Comparison of ENCODE assay signal across 1 cellular context in the genomic region with DNA sequence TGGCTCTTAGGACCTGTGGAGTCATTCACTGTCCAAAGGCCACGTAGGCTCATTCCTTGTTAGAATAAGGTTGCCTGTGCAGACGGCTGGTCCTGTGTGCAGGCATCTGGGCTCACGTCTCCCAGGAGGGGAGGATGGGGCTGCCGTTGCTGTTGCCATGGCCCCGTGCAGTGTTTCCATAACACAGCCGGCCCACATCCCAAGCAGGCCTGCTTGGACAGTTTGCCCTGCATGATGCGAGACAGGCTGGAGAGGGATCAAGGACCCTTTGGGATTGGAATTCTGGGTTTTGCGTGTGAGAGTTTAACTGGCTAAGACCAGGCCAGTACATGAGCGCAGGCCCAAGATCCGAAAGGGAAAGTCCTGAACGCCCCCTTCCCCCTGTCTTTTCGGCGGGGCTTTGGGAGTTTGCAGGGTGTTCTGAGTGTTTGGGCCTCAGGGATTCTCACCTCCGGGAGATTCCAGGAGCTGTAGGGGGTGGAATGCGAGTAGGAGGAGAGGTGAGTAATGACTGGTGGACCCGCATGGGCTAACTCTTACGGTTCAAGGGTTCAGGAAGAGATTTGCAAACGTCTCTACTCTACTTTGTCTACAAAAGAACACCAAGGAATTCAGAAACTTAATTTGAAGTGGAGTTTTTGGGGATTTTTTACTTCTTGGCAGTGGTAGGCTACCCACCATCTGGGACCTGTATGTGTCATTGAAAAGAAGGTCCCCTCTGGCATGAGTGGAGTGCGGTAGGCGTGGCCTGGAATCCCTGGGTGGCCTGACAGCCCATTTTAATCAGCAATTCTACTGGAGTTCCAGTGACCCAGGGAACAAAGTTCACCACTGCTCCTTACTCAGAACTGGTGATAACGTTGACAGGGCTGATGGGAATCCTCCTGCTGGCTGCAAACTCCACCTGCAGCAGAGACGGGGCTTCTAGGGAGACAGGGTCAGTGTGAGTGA.
TF ChIP-seq lines count a peak whose summit lies in the region.

No MANE protein-coding gene starts in this region.

TF ChIP-seq in HepG2, 621 proteins besides CTCF, POLR2A, EP300 and RAD21 (continued from another document and continues in another):
- no peak for TF ChIP-seq SYNCRIP (IDR thresholded peaks at IDR 0.05; ENCODE audit: insufficient read depth, low read depth, low read length)
- TF ChIP-seq YY1 (IDR thresholded peaks at IDR 0.05; ENCODE audit: insufficient read depth, insufficient replicate concordance, low read depth, low read length), result no peak
- TF ChIP-seq HOXA5 (CRISPR knock-in tag; IDR thresholded peaks at IDR 0.05), result 0 out of 2 replicates have a peak, but pooled peaks have one; percentile 28
- TF ChIP-seq, protein P1, sequence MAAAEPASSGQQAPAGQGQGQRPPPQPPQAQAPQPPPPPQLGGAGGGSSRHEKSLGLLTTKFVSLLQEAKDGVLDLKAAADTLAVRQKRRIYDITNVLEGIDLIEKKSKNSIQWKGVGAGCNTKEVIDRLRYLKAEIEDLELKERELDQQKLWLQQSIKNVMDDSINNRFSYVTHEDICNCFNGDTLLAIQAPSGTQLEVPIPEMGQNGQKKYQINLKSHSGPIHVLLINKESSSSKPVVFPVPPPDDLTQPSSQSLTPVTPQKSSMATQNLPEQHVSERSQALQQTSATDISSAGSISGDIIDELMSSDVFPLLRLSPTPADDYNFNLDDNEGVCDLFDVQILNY (CRISPR knock-in tag; conservative IDR thresholded peaks at IDR 0.05), result no peak
- TF ChIP-seq HNF4A (CRISPR knock-in tag; IDR thresholded peaks at IDR 0.05), result peak; percentile 93
- TF ChIP-seq, protein P2, sequence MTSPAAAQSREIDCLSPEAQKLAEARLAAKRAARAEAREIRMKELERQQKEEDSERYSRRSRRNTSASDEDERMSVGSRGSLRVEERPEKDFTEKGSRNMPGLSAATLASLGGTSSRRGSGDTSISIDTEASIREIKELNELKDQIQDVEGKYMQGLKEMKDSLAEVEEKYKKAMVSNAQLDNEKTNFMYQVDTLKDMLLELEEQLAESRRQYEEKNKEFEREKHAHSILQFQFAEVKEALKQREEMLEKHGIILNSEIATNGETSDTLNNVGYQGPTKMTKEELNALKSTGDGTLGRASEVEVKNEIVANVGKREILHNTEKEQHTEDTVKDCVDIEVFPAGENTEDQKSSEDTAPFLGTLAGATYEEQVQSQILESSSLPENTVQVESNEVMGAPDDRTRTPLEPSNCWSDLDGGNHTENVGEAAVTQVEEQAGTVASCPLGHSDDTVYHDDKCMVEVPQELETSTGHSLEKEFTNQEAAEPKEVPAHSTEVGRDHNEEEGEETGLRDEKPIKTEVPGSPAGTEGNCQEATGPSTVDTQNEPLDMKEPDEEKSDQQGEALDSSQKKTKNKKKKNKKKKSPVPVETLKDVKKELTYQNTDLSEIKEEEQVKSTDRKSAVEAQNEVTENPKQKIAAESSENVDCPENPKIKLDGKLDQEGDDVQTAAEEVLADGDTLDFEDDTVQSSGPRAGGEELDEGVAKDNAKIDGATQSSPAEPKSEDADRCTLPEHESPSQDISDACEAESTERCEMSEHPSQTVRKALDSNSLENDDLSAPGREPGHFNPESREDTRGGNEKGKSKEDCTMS (CRISPR knock-in tag; conservative IDR thresholded peaks at IDR 0.05), result no peak
- TF ChIP-seq ZNF75D (CRISPR knock-in tag; IDR thresholded peaks at IDR 0.05; ENCODE audit: borderline replicate concordance), result no peak
- TF ChIP-seq ZNF652 (CRISPR knock-in tag; IDR thresholded peaks at IDR 0.05; ENCODE audit: borderline replicate concordance, low read depth), result no peak
- TF ChIP-seq, protein P3, sequence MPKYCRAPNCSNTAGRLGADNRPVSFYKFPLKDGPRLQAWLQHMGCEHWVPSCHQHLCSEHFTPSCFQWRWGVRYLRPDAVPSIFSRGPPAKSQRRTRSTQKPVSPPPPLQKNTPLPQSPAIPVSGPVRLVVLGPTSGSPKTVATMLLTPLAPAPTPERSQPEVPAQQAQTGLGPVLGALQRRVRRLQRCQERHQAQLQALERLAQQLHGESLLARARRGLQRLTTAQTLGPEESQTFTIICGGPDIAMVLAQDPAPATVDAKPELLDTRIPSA (CRISPR knock-in tag; IDR thresholded peaks at IDR 0.05; ENCODE audit: borderline replicate concordance), result no peak
- TF ChIP-seq ZNF766 (CRISPR knock-in tag; IDR thresholded peaks at IDR 0.05; ENCODE audit: borderline replicate concordance), result no peak
- TF ChIP-seq ESRRA (CRISPR knock-in tag; IDR thresholded peaks at IDR 0.05; ENCODE audit: low read depth), result peak; percentile 45; the same call in 1 of the 2 replicates
- TF ChIP-seq, protein P4, sequence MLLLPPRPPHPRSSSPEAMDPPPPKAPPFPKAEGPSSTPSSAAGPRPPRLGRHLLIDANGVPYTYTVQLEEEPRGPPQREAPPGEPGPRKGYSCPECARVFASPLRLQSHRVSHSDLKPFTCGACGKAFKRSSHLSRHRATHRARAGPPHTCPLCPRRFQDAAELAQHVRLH (CRISPR knock-in tag; IDR thresholded peaks at IDR 0.05; ENCODE audit: borderline replicate concordance, low read depth), result no peak
- TF ChIP-seq, protein P5, sequence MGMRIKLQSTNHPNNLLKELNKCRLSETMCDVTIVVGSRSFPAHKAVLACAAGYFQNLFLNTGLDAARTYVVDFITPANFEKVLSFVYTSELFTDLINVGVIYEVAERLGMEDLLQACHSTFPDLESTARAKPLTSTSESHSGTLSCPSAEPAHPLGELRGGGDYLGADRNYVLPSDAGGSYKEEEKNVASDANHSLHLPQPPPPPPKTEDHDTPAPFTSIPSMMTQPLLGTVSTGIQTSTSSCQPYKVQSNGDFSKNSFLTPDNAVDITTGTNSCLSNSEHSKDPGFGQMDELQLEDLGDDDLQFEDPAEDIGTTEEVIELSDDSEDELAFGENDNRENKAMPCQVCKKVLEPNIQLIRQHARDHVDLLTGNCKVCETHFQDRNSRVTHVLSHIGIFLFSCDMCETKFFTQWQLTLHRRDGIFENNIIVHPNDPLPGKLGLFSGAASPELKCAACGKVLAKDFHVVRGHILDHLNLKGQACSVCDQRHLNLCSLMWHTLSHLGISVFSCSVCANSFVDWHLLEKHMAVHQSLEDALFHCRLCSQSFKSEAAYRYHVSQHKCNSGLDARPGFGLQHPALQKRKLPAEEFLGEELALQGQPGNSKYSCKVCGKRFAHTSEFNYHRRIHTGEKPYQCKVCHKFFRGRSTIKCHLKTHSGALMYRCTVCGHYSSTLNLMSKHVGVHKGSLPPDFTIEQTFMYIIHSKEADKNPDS (CRISPR knock-in tag; IDR thresholded peaks at IDR 0.05), result no peak
- TF ChIP-seq SMYD3 (CRISPR knock-in tag; IDR thresholded peaks at IDR 0.05), result no peak
- no peak for TF ChIP-seq ZNF225 (CRISPR knock-in tag; IDR thresholded peaks at IDR 0.05)
- peak; percentile 44 for TF ChIP-seq TEAD3 (CRISPR knock-in tag; optimal IDR thresholded peaks at IDR 0.05; ENCODE audit: borderline replicate concordance)
- TF ChIP-seq, protein P6, sequence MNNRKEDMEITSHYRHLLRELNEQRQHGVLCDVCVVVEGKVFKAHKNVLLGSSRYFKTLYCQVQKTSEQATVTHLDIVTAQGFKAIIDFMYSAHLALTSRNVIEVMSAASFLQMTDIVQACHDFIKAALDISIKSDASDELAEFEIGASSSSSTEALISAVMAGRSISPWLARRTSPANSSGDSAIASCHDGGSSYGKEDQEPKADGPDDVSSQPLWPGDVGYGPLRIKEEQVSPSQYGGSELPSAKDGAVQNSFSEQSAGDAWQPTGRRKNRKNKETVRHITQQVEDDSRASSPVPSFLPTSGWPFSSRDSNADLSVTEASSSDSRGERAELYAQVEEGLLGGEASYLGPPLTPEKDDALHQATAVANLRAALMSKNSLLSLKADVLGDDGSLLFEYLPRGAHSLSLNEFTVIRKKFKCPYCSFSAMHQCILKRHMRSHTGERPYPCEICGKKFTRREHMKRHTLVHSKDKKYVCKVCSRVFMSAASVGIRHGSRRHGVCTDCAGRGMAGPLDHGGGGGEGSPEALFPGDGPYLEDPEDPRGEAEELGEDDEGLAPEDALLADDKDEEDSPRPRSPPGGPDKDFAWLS (CRISPR knock-in tag; IDR thresholded peaks at IDR 0.05; ENCODE audit: borderline replicate concordance), result no peak
- TF ChIP-seq SMARCC2 (IDR thresholded peaks at IDR 0.05), result no peak
- TF ChIP-seq NONO (IDR thresholded peaks at IDR 0.05), result no peak
- TF ChIP-seq NONO (CRISPR knock-in tag; conservative IDR thresholded peaks at IDR 0.05), result no peak
- TF ChIP-seq ZNF878 (CRISPR knock-in tag; IDR thresholded peaks at IDR 0.05), result no peak
- TF ChIP-seq NAIF1 (CRISPR knock-in tag; IDR thresholded peaks at IDR 0.05; ENCODE audit: borderline replicate concordance), result no peak
- no peak for TF ChIP-seq MBNL3 (CRISPR knock-in tag; conservative IDR thresholded peaks at IDR 0.05)
- TF ChIP-seq, protein P7, sequence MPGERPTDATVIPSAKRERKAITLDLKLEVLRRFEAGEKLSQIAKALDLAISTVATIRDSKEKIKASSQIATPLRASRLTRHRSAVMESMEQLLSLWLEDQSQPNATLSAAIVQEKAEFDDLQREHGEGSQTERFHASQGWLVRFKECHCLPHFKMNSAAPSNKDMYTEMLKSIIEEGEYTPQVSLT (CRISPR knock-in tag; IDR thresholded peaks at IDR 0.05; ENCODE audit: borderline replicate concordance, low read depth), result no peak
- TF ChIP-seq, protein P8, sequence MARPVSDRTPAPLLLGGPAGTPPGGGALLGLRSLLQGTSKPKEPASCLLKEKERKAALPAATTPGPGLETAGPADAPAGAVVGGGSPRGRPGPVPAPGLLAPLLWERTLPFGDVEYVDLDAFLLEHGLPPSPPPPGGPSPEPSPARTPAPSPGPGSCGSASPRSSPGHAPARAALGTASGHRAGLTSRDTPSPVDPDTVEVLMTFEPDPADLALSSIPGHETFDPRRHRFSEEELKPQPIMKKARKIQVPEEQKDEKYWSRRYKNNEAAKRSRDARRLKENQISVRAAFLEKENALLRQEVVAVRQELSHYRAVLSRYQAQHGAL (CRISPR knock-in tag; IDR thresholded peaks at IDR 0.05; ENCODE audit: not compliant biosample characterization), result no peak
- TF ChIP-seq, protein P9, sequence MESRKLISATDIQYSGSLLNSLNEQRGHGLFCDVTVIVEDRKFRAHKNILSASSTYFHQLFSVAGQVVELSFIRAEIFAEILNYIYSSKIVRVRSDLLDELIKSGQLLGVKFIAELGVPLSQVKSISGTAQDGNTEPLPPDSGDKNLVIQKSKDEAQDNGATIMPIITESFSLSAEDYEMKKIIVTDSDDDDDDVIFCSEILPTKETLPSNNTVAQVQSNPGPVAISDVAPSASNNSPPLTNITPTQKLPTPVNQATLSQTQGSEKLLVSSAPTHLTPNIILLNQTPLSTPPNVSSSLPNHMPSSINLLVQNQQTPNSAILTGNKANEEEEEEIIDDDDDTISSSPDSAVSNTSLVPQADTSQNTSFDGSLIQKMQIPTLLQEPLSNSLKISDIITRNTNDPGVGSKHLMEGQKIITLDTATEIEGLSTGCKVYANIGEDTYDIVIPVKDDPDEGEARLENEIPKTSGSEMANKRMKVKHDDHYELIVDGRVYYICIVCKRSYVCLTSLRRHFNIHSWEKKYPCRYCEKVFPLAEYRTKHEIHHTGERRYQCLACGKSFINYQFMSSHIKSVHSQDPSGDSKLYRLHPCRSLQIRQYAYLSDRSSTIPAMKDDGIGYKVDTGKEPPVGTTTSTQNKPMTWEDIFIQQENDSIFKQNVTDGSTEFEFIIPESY (CRISPR knock-in tag; IDR thresholded peaks at IDR 0.05), result no peak
- TF ChIP-seq ZNF562 (CRISPR knock-in tag; IDR thresholded peaks at IDR 0.05; ENCODE audit: borderline replicate concordance), result no peak
- no peak for TF ChIP-seq ZNF251 (CRISPR knock-in tag; IDR thresholded peaks at IDR 0.05)
- TF ChIP-seq ZC3H4 (CRISPR knock-in tag; IDR thresholded peaks at IDR 0.05; ENCODE audit: borderline replicate concordance), result no peak
- TF ChIP-seq HNRNPK (IDR thresholded peaks at IDR 0.05; ENCODE audit: low read depth, low read length, poor library complexity, severe bottlenecking), result no peak
- TF ChIP-seq, protein P10, sequence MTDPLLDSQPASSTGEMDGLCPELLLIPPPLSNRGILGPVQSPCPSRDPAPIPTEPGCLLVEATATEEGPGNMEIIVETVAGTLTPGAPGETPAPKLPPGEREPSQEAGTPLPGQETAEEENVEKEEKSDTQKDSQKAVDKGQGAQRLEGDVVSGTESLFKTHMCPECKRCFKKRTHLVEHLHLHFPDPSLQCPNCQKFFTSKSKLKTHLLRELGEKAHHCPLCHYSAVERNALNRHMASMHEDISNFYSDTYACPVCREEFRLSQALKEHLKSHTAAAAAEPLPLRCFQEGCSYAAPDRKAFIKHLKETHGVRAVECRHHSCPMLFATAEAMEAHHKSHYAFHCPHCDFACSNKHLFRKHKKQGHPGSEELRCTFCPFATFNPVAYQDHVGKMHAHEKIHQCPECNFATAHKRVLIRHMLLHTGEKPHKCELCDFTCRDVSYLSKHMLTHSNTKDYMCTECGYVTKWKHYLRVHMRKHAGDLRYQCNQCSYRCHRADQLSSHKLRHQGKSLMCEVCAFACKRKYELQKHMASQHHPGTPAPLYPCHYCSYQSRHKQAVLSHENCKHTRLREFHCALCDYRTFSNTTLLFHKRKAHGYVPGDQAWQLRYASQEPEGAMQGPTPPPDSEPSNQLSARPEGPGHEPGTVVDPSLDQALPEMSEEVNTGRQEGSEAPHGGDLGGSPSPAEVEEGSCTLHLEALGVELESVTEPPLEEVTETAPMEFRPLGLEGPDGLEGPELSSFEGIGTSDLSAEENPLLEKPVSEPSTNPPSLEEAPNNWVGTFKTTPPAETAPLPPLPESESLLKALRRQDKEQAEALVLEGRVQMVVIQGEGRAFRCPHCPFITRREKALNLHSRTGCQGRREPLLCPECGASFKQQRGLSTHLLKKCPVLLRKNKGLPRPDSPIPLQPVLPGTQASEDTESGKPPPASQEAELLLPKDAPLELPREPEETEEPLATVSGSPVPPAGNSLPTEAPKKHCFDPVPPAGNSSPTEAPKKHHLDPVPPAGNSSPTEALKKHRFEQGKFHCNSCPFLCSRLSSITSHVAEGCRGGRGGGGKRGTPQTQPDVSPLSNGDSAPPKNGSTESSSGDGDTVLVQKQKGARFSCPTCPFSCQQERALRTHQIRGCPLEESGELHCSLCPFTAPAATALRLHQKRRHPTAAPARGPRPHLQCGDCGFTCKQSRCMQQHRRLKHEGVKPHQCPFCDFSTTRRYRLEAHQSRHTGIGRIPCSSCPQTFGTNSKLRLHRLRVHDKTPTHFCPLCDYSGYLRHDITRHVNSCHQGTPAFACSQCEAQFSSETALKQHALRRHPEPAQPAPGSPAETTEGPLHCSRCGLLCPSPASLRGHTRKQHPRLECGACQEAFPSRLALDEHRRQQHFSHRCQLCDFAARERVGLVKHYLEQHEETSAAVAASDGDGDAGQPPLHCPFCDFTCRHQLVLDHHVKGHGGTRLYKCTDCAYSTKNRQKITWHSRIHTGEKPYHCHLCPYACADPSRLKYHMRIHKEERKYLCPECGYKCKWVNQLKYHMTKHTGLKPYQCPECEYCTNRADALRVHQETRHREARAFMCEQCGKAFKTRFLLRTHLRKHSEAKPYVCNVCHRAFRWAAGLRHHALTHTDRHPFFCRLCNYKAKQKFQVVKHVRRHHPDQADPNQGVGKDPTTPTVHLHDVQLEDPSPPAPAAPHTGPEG (CRISPR knock-in tag; IDR thresholded peaks at IDR 0.05), result no peak
- TF ChIP-seq, protein P11, sequence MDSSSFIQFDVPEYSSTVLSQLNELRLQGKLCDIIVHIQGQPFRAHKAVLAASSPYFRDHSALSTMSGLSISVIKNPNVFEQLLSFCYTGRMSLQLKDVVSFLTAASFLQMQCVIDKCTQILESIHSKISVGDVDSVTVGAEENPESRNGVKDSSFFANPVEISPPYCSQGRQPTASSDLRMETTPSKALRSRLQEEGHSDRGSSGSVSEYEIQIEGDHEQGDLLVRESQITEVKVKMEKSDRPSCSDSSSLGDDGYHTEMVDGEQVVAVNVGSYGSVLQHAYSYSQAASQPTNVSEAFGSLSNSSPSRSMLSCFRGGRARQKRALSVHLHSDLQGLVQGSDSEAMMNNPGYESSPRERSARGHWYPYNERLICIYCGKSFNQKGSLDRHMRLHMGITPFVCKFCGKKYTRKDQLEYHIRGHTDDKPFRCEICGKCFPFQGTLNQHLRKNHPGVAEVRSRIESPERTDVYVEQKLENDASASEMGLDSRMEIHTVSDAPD (CRISPR knock-in tag; IDR thresholded peaks at IDR 0.05), result no peak
- TF ChIP-seq THYN1 (CRISPR knock-in tag; IDR thresholded peaks at IDR 0.05; ENCODE audit: borderline replicate concordance, low read depth), result no peak
